Comparison of ENCODE assay signal across 1 cellular context in the genomic region with DNA sequence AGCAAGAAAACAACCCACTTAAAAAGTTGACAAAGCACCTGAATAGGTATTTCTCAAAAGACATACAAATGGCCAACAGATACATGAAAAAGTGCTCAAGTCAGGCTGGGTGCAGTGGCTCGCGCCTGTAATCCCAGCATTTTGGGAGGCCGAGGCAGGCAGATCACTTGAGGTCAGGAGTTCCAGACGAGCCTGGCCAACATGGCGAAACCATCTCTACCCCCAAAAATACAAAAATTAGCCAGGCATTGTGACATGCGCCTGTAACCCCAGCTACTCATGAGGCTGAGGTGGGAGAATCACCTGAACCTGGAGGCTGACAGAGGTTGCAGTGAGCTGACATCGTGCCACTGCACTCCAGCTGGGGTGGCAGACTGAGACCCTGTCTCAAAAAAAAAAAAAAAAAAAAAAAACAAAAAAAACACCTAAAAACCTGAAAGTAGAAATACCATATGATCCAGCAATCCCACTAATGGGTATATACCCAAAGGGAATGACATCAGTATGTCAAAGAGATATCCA.
TF ChIP-seq lines count a peak whose summit lies in the region.

No MANE protein-coding gene starts in this region.

TF ChIP-seq in GM12878, 131 proteins besides CTCF, POLR2A, EP300 and RAD21 (continued from another document):
- TF ChIP-seq CBX3 (IDR thresholded peaks at IDR 0.05; ENCODE audit: borderline replicate concordance, low read depth) = no peak
- TF ChIP-seq, protein P1, sequence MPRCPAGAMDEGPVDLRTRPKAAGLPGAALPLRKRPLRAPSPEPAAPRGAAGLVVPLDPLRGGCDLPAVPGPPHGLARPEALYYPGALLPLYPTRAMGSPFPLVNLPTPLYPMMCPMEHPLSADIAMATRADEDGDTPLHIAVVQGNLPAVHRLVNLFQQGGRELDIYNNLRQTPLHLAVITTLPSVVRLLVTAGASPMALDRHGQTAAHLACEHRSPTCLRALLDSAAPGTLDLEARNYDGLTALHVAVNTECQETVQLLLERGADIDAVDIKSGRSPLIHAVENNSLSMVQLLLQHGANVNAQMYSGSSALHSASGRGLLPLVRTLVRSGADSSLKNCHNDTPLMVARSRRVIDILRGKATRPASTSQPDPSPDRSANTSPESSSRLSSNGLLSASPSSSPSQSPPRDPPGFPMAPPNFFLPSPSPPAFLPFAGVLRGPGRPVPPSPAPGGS (IDR thresholded peaks at IDR 0.05; ENCODE audit: borderline replicate concordance, insufficient read depth, low read depth, low read length, poor library complexity, severe bottlenecking) = no peak
- TF ChIP-seq, protein P2, sequence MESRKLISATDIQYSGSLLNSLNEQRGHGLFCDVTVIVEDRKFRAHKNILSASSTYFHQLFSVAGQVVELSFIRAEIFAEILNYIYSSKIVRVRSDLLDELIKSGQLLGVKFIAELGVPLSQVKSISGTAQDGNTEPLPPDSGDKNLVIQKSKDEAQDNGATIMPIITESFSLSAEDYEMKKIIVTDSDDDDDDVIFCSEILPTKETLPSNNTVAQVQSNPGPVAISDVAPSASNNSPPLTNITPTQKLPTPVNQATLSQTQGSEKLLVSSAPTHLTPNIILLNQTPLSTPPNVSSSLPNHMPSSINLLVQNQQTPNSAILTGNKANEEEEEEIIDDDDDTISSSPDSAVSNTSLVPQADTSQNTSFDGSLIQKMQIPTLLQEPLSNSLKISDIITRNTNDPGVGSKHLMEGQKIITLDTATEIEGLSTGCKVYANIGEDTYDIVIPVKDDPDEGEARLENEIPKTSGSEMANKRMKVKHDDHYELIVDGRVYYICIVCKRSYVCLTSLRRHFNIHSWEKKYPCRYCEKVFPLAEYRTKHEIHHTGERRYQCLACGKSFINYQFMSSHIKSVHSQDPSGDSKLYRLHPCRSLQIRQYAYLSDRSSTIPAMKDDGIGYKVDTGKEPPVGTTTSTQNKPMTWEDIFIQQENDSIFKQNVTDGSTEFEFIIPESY (IDR thresholded peaks at IDR 0.05) = no peak
- no peak for TF ChIP-seq RAD51 (IDR thresholded peaks at IDR 0.05)
- no peak for TF ChIP-seq PAX8 (IDR thresholded peaks at IDR 0.05)
- no peak for TF ChIP-seq HDAC2 (IDR thresholded peaks at IDR 0.05)
- no peak for TF ChIP-seq JUNB (IDR thresholded peaks at IDR 0.05)
- TF ChIP-seq ZZZ3 (IDR thresholded peaks at IDR 0.05; ENCODE audit: control insufficient read depth, insufficient read length, low read depth) = no peak
- TF ChIP-seq ZNF274 (IDR thresholded peaks at IDR 0.05; ENCODE audit: insufficient read depth, insufficient read length) = no peak
- no peak for TF ChIP-seq PAX5 (IDR thresholded peaks at IDR 0.05; ENCODE audit: borderline replicate concordance, low read depth, low read length)
